29 cellular contexts compared by ENCODE assay signal in genomic region chr12:26030371-26030770, GRCh38.
"Had no signal": no experiment of that assay in that cellular context is flagged by ENCODE, and none has a peak within 500 bp of the region (broad histone marks: within the 10 kb centered on the region; RNA-seq: fewer than 3 reads in every experiment).

No MANE protein-coding gene starts in this region.

- H3K9me3 Mint-ChIP-seq: activated B cell treated with CpG ODN at 0.5 μM for 24 hours; activated CD4-positive, alpha-beta T cell treated with anti-CD3 and anti-CD28 coated beads, Interleukin-2, amount 10 ng/mL, durations not matched to agents 24 days and 14 days; activated naive CD4-positive, alpha-beta T cell treated with anti-CD3 and anti-CD28 coated beads for 36 hours; activated T-helper 17 cell treated with anti-CD3 and anti-CD28 coated beads, Interleukin-2, amount 50 U/mL, for 72 hours had no signal

- H3K36me3 ChIP-seq: breast epithelium, MG63, SJSA1 had no signal

- H3K4me1 Mint-ChIP-seq: activated B cell treated with CpG ODN at 0.5 μM for 24 hours; activated CD4-positive, alpha-beta T cell treated with anti-CD3 and anti-CD28 coated beads, Interleukin-2, amount 10 ng/mL, durations not matched to agents 24 days and 14 days; activated T-helper 17 cell treated with anti-CD3 and anti-CD28 coated beads, Interleukin-2, amount 50 U/mL, for 72 hours had no signal

- H3K27me3 ChIP-seq: breast epithelium, MG63, SJSA1 had no signal

- H3K4me1 ChIP-seq: breast epithelium had no signal

- H3K36me3 Mint-ChIP-seq: activated naive CD8-positive, alpha-beta T cell had no signal

- H3K4me3 ChIP-seq: breast epithelium, MG63, SJSA1 had no signal

- H3K27me3 Mint-ChIP-seq: activated naive CD8-positive, alpha-beta T cell; activated T-helper 17 cell treated with anti-CD3 and anti-CD28 coated beads, Interleukin-2, amount 50 U/mL, for 72 hours had no signal

- DNase-seq: activated B cell treated with CpG ODN at 0.5 μM for 24 hours; activated CD4-positive, alpha-beta T cell treated with anti-CD3 and anti-CD28 coated beads for 1 hour; activated CD4-positive, alpha-beta T cell treated with anti-CD3 and anti-CD28 coated beads, Interleukin-2, amount 10 ng/mL, durations not matched to agents 24 days and 14 days; activated CD4-positive, alpha-beta T cell treated with anti-CD3 and anti-CD28 coated beads, Interleukin-2, amount 50 U/mL, for 48 hours; activated gamma-delta T cell; activated naive CD4-positive, alpha-beta T cell treated with anti-CD3 and anti-CD28 coated beads for 36 hours; activated T-cell treated with anti-CD3 and anti-CD28 coated beads for 4 hours; activated T-cell treated with anti-CD3 and anti-CD28 coated beads, Interleukin-2, amount 50 U/mL, for 48 hours; anterior cingulate cortex; caudate nucleus; MG63; MV-4-11; NCI-H1092 treated with DMSO at 0.1 percent for 48 hours; NCI-H1417 treated with DMSO at 0.1 percent for 48 hours; NCI-H1694 treated with DMSO at 0.1 percent for 48 hours; NCI-H2029 treated with DMSO at 0.1 percent for 48 hours; NCI-H345; NCI-H510A; NCI-H526 treated with DMSO at 0.1 percent for 48 hours; NCI-H82; Right ventricle myocardium superior; T-helper 17 cell; T-helper 9 cell had no signal

- H3K4me3 Mint-ChIP-seq: activated B cell treated with CpG ODN at 0.5 μM for 24 hours; activated CD4-positive, alpha-beta T cell treated with anti-CD3 and anti-CD28 coated beads, Interleukin-2, amount 10 ng/mL, durations not matched to agents 24 days and 14 days; activated naive CD4-positive, alpha-beta T cell treated with anti-CD3 and anti-CD28 coated beads for 36 hours; activated naive CD8-positive, alpha-beta T cell; activated T-helper 17 cell treated with anti-CD3 and anti-CD28 coated beads, Interleukin-2, amount 50 U/mL, for 72 hours; T-helper 17 cell had no signal

- H3K27ac Mint-ChIP-seq: activated B cell treated with CpG ODN at 0.5 μM for 24 hours; activated CD4-positive, alpha-beta T cell treated with anti-CD3 and anti-CD28 coated beads, Interleukin-2, amount 10 ng/mL, durations not matched to agents 24 days and 14 days; activated naive CD4-positive, alpha-beta T cell treated with anti-CD3 and anti-CD28 coated beads for 36 hours; activated naive CD8-positive, alpha-beta T cell; activated T-helper 17 cell treated with anti-CD3 and anti-CD28 coated beads, Interleukin-2, amount 50 U/mL, for 72 hours; T-helper 17 cell had no signal

- H3K27ac ChIP-seq: breast epithelium, KMS-11, RWPE1, SJSA1 had no signal

- H3K9me3 ChIP-seq: breast epithelium, MG63, SJSA1 had no signal

- ATAC-seq: activated T-helper 17 cell treated with anti-CD3 and anti-CD28 coated beads, Interleukin-2, amount 50 U/mL, for 72 hours; T-helper 17 cell had no signal
